In genomic region chr2:126655500-126656310, GRCh38 we compare ENCODE assay signal across 7 cellular contexts. TPM values are rescaled to one million over a fixed set of nuclear protein-coding genes. Genes with fewer than 3 reads are reported as not detected.
DNase-seq lines count a peak whose midpoint lies in the region; ATAC-seq, FAIRE-seq and TF ChIP-seq lines count a peak whose summit lies in the region.

Gene GYPC (plus strand): TSS chr2:126656158. CDS start chr2:126656264, 106 bp downstream.

- no peaks in the 10 kb centered on the region for H3K9me1 ChIP-seq in K562 (ENCODE audit: control insufficient read depth, insufficient read depth, low read length)

- TF ChIP-seq EP300 in K562 (IDR thresholded peaks at IDR 0.05; ENCODE audit: low read length) = no peak

- in situ Hi-C loops in SK-MEL-5 (cut with HindIII; ENCODE audit: low pct_unique_long_range_greater_than_20kb, low sequenced_read_pairs) = no loop called here
- in situ Hi-C loops in K562 (cut with MboI) = no loop called here

- POLR2A ChIA-PET in K562 (lab: Yijun Ruan, JAX) = interaction anchor here (0.6 to 0.7 kb wide), 2 partner anchors 304 to 355 kb away, joined by 3 read pairs; no protein-coding TSS in a partner anchor

- CTCF ChIA-PET in K562 (lab: Yijun Ruan, JAX; ENCODE audit: low intra/inter-chr PET ratio) = no interaction called here

- peaks cover 45 to 54% of the 10 kb centered on the region in 2 experiments for H3K4me1 ChIP-seq in K562 (replicated peaks in 1 of 2; ENCODE audit: control insufficient read depth in 2 of 2, insufficient read depth in 2 of 2, low read length in 2 of 2)
- H3K4me1 ChIP-seq in iPS-15b (ENCODE audit: control insufficient read depth, insufficient read depth, low read length) = peaks cover 29% of the 10 kb centered on the region
- peaks cover 38% of the 10 kb centered on the region for H3K4me1 ChIP-seq in skeletal muscle satellite cell (ENCODE audit: control insufficient read depth, insufficient read depth, low read length)

- TF ChIP-seq CTCF in K562 (IDR thresholded peaks at IDR 0.05 in 2 of 3, conservative IDR thresholded peaks at IDR 0.05 in 1 of 3; ENCODE audit: insufficient read depth in 2 of 3, low read depth in 1 of 3, low read length in 3 of 3) = no peak

- WGBS in K562 (ENCODE audit: insufficient coverage, low coverage, missing lambda C conversion rate) = 2% methylated on average over 38 of the region's 38 CpGs

- peaks cover 56% of the 10 kb centered on the region for H3K79me2 ChIP-seq in K562 (ENCODE audit: control insufficient read depth, insufficient read depth, low read length)

- no peaks in the 10 kb centered on the region for H3K27me3 ChIP-seq in K562 (ENCODE audit: control insufficient read depth in 2 of 2, insufficient read depth in 2 of 2, low read length in 2 of 2)
- H3K27me3 ChIP-seq in iPS-15b (ENCODE audit: control insufficient read depth, insufficient read depth, low read length) = peaks cover 5% of the 10 kb centered on the region
- no peaks in the 10 kb centered on the region for H3K27me3 ChIP-seq in skeletal muscle satellite cell (ENCODE audit: control insufficient read depth, insufficient read depth, low read length)

- peak; percentile 71 for TF ChIP-seq POLR2A in K562 (conservative IDR thresholded peaks at IDR 0.05)

- ATAC-seq in GM18868 (IDR thresholded peaks at IDR 0.05; ENCODE audit: unreplicated experiment) (peak; percentile 42), HG02938 (IDR thresholded peaks at IDR 0.05; ENCODE audit: unreplicated experiment) (peak; percentile 36), K562 (peak; percentile 70)

- DNase-seq in SK-MEL-5 (ENCODE audit: low read depth, low spot score) = peak; percentile 78
- peak; percentile 85 to 88 (median 86) for DNase-seq in K562 (ENCODE audit: extremely low read depth in 1 of 4, low spot score in 3 of 4)
- DNase-seq in NCI-H510A (lab: John Stamatoyannopoulos, UW) = no peak

- TSS peak; percentile 51 for BruUV-seq in K562 (replicated peaks; lab: Mats Ljungman, UMichigan)

- H3K9ac ChIP-seq in K562 (ENCODE audit: insufficient read depth in 1 of 2, low read depth in 2 of 2, low read length in 2 of 2) (peak within 1 kb of the TSS; percentile 96 to 99), iPS-15b (ENCODE audit: low read depth, low read length) (peak within 1 kb of the TSS; percentile 73), skeletal muscle satellite cell (ENCODE audit: low read depth, low read length) (peak within 1 kb of the TSS; percentile 91)

- intact Hi-C loops in K562 (cut with micrococcal nuclease) = loop anchor here (2.0 kb wide), 2 partner anchors 19 to 347 kb away; no protein-coding TSS in a partner anchor

- FAIRE-seq in K562 (lab: Jason Lieb, UNC) = peak; percentile 49

- H3K27ac ChIP-seq in K562 (ENCODE audit: extremely low read depth, low read depth, low read length) = peak within 1 kb of the TSS; percentile 92

- peaks cover 7% of the 10 kb centered on the region; the same call in 1 of the 2 replicates for H4K20me1 ChIP-seq in K562 (replicated peaks; ENCODE audit: control insufficient read depth, insufficient read depth, low read length)

- H3K36me3 ChIP-seq in K562 (ENCODE audit: control insufficient read depth, insufficient read depth, low read length) = peaks cover 27% of the 10 kb centered on the region
- no peaks in the 10 kb centered on the region for H3K36me3 ChIP-seq in iPS-15b (ENCODE audit: control insufficient read depth, insufficient read depth, low read length)
- H3K36me3 ChIP-seq in skeletal muscle satellite cell (ENCODE audit: insufficient read depth, low read length) = no peaks in the 10 kb centered on the region

- peak within 1 kb of the TSS; percentile 79 for H2AFZ ChIP-seq in K562 (ENCODE audit: low read depth, low read length)

- peaks cover 9% of the 10 kb centered on the region; the same call in 1 of the 2 replicates for H3K9me3 ChIP-seq in K562 (replicated peaks; ENCODE audit: control insufficient read depth, insufficient read depth, low read depth, low read length)
- H3K9me3 ChIP-seq in iPS-15b (ENCODE audit: control insufficient read depth, insufficient read depth, low read length) = no peaks in the 10 kb centered on the region
- no peaks in the 10 kb centered on the region for H3K9me3 ChIP-seq in skeletal muscle satellite cell (replicated peaks; ENCODE audit: low read length)

- no peak for TF ChIP-seq RAD21 in K562 (CRISPR knock-in tag; conservative IDR thresholded peaks at IDR 0.05 in 1 of 2, IDR thresholded peaks at IDR 0.05 in 1 of 2)

- H3K4me2 ChIP-seq in K562 (ENCODE audit: insufficient read depth, low read length) = peak within 1 kb of the TSS; percentile 92
- H3K4me2 ChIP-seq in skeletal muscle satellite cell (ENCODE audit: low read length) = peak within 1 kb of the TSS; percentile 87

- peak within 1 kb of the TSS; percentile 82 for H3K4me3 ChIP-seq in K562
- peak within 1 kb of the TSS; percentile 60 for H3K4me3 ChIP-seq in iPS-15b (ENCODE audit: low read depth, low read length)
- peak within 1 kb of the TSS; percentile 74 for H3K4me3 ChIP-seq in skeletal muscle satellite cell (ENCODE audit: low read length)

TF ChIP-seq in K562, 482 proteins besides CTCF, POLR2A, EP300 and RAD21 (continues in another document):
- TF ChIP-seq HNRNPUL1 (IDR thresholded peaks at IDR 0.05; ENCODE audit: low read length) = no peak
- TF ChIP-seq FOXA1 (IDR thresholded peaks at IDR 0.05; ENCODE audit: borderline replicate concordance) = no peak
- TF ChIP-seq, protein P1, sequence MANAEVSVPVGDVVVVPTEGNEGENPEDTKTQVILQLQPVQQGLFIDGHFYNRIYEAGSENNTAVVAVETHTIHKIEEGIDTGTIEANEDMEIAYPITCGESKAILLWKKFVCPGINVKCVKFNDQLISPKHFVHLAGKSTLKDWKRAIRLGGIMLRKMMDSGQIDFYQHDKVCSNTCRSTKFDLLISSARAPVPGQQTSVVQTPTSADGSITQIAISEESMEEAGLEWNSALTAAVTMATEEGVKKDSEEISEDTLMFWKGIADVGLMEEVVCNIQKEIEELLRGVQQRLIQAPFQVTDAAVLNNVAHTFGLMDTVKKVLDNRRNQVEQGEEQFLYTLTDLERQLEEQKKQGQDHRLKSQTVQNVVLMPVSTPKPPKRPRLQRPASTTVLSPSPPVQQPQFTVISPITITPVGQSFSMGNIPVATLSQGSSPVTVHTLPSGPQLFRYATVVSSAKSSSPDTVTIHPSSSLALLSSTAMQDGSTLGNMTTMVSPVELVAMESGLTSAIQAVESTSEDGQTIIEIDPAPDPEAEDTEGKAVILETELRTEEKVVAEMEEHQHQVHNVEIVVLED (CRISPR knock-in tag; IDR thresholded peaks at IDR 0.05) = no peak
- 0 out of 2 replicates have a peak, but pooled peaks have one; percentile 35 for TF ChIP-seq MTA3 (IDR thresholded peaks at IDR 0.05; ENCODE audit: borderline replicate concordance)
- TF ChIP-seq HMG20B (CRISPR knock-in tag; IDR thresholded peaks at IDR 0.05) = no peak
- TF ChIP-seq MAZ (CRISPR knock-in tag; conservative IDR thresholded peaks at IDR 0.05 in 1 of 2, IDR thresholded peaks at IDR 0.05 in 1 of 2) = peak; percentile 69; a peak in 3 of 4 replicates
- TF ChIP-seq, protein P2, sequence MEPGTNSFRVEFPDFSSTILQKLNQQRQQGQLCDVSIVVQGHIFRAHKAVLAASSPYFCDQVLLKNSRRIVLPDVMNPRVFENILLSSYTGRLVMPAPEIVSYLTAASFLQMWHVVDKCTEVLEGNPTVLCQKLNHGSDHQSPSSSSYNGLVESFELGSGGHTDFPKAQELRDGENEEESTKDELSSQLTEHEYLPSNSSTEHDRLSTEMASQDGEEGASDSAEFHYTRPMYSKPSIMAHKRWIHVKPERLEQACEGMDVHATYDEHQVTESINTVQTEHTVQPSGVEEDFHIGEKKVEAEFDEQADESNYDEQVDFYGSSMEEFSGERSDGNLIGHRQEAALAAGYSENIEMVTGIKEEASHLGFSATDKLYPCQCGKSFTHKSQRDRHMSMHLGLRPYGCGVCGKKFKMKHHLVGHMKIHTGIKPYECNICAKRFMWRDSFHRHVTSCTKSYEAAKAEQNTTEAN (CRISPR knock-in tag; IDR thresholded peaks at IDR 0.05) = no peak
- TF ChIP-seq ZNF224 (CRISPR knock-in tag; IDR thresholded peaks at IDR 0.05) = no peak
- no peak for TF ChIP-seq HCFC1 (IDR thresholded peaks at IDR 0.05; ENCODE audit: low read depth, low read length)
- no peak for TF ChIP-seq XRCC5 (IDR thresholded peaks at IDR 0.05; ENCODE audit: low read depth, low read length)
- no peak for TF ChIP-seq COPS2 (conservative IDR thresholded peaks at IDR 0.05)
- TF ChIP-seq HOXB6 (CRISPR knock-in tag; IDR thresholded peaks at IDR 0.05; ENCODE audit: borderline replicate concordance) = no peak
- TF ChIP-seq ZSCAN32 (CRISPR knock-in tag; IDR thresholded peaks at IDR 0.05) = no peak
- TF ChIP-seq TAF7 (tag; IDR thresholded peaks at IDR 0.05) = no peak
- peak; percentile 39 for TF ChIP-seq PCBP1 (IDR thresholded peaks at IDR 0.05; ENCODE audit: low read depth, low read length, poor library complexity, severe bottlenecking)
- TF ChIP-seq LEF1 (IDR thresholded peaks at IDR 0.05) = no peak
- TF ChIP-seq ZNF121 (CRISPR knock-in tag; conservative IDR thresholded peaks at IDR 0.05) = no peak
- TF ChIP-seq ESRRA (IDR thresholded peaks at IDR 0.05; ENCODE audit: borderline replicate concordance, low read depth) = no peak
- no peak for TF ChIP-seq PPARD (CRISPR knock-in tag; IDR thresholded peaks at IDR 0.05)

RNA-seq across cellular contexts. Expression of gene GYPC, which starts in this region (rescaled TPM):
- 439 and 444 TPM in 2 replicates for total RNA-seq in SK-MEL-5 (2014; rRNA removed; shearing (Covaris generic))
- 260 and 299 TPM in 2 replicates for polyA plus RNA-seq in SK-MEL-5 (2015; cell fraction: cytosol; rRNA removed)
- 46.9 and 49.4 TPM in 2 replicates for polyA plus RNA-seq in SK-MEL-5 (2015; cell fraction: nucleus; rRNA removed)
- 120 and 158 TPM in 2 replicates for total RNA-seq in K562 (2011; cell fraction: chromatin; rRNA removed; ENCODE audit: low replicate concordance)
- total RNA-seq in K562 (2011; cell fraction: nucleolus; rRNA removed) = 166 and 169 TPM in 2 replicates
- total RNA-seq in K562 (2011; cell fraction: nucleoplasm; rRNA removed) = 154 and 197 TPM in 2 replicates
- total RNA-seq in K562 (2014; rRNA removed) (282 and 367 TPM in 2 replicates), K562 (2014; rRNA removed; fragmentation: Illumina TruSeq; extraction: Trizol) (121 and 155 TPM in 2 replicates), K562 (2015; rRNA removed; fragmentation: Illumina TruSeq; extraction: Trizol) (174 and 181 TPM in 2 replicates), K562 (2021) (194 and 210 TPM in 2 replicates)
- polyA plus RNA-seq in K562 (2011; rRNA removed) (241 and 252 TPM in 2 replicates), K562 (2014; fragmentation: Illumina TruSeq; extraction: Trizol) (202 and 211 TPM in 2 replicates), K562 (2014; fragmentation: Nextera tagmentation; extraction: Ambion mirVana) (10 to 100 TPM; 50.6 to 53.7 TPM), K562 (2014; rRNA removed) (229 and 299 TPM in 2 replicates)
- polyA plus RNA-seq in K562 (2011; cell fraction: cytosol; rRNA removed) = 439 and 540 TPM in 2 replicates
- polyA plus RNA-seq in K562 (2011; cell fraction: nucleus; rRNA removed) = 132 and 178 TPM in 2 replicates
- polyA plus RNA-seq in K562 (2012) = 183 and 349 TPM in 2 replicates
- 144 and 198 TPM in 2 replicates for polyA minus RNA-seq in K562 (2011; rRNA and poly(A)+ RNA removed)
- polyA minus RNA-seq in K562 (2011; cell fraction: cytosol; rRNA and poly(A)+ RNA removed) = 95.9 and 113 TPM in 2 replicates
- polyA minus RNA-seq in K562 (2011; cell fraction: nucleus; rRNA and poly(A)+ RNA removed) = 29.8 and 52.5 TPM in 2 replicates
- total RNA-seq in skeletal muscle satellite cell (2012; rRNA removed) = 73.2 and 79.9 TPM in 2 replicates
